Comparison of ENCODE assay signal across 1 cellular context in genomic region chr3:129013491-129013891, GRCh38.
TF ChIP-seq lines count a peak whose summit lies in the region.

No MANE protein-coding gene starts in this region.

TF ChIP-seq in K562, 482 proteins besides CTCF, POLR2A, EP300 and RAD21:
- TF ChIP-seq RAD51 (IDR thresholded peaks at IDR 0.05; ENCODE audit: borderline replicate concordance, low read depth), result peak; percentile 60; the same call in 1 of the 2 replicates
- peak; percentile 91 for TF ChIP-seq MGA (IDR thresholded peaks at IDR 0.05)
- peak; percentile 90 for TF ChIP-seq L3MBTL2 (IDR thresholded peaks at IDR 0.05)
- 0 out of 2 replicates have a peak, but pooled peaks have one; percentile 32 for TF ChIP-seq ZNF592 (IDR thresholded peaks at IDR 0.05)
- no peak for TF ChIP-seq SP1 (CRISPR knock-in tag; IDR thresholded peaks at IDR 0.05)
- TF ChIP-seq, protein P1, sequence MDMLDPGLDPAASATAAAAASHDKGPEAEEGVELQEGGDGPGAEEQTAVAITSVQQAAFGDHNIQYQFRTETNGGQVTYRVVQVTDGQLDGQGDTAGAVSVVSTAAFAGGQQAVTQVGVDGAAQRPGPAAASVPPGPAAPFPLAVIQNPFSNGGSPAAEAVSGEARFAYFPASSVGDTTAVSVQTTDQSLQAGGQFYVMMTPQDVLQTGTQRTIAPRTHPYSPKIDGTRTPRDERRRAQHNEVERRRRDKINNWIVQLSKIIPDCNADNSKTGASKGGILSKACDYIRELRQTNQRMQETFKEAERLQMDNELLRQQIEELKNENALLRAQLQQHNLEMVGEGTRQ (CRISPR knock-in tag; IDR thresholded peaks at IDR 0.05), result peak; percentile 80
- TF ChIP-seq E2F6 (IDR thresholded peaks at IDR 0.05; ENCODE audit: borderline replicate concordance in 1 of 2, extremely low read depth in 1 of 2, insufficient read depth in 1 of 2, insufficient read length in 1 of 2, low read depth in 1 of 2, low read length in 1 of 2, poor library complexity in 1 of 2, severe bottlenecking in 1 of 2), result peak; percentile 67 to 92
- TF ChIP-seq FOXK2 (conservative IDR thresholded peaks at IDR 0.05 in 1 of 2, IDR thresholded peaks at IDR 0.05 in 1 of 2; ENCODE audit: low read depth in 2 of 2), result no peak
- 0 out of 2 replicates have a peak, but pooled peaks have one; percentile 31 for TF ChIP-seq MAX (CRISPR knock-in tag; IDR thresholded peaks at IDR 0.05)
- TF ChIP-seq, protein P2, sequence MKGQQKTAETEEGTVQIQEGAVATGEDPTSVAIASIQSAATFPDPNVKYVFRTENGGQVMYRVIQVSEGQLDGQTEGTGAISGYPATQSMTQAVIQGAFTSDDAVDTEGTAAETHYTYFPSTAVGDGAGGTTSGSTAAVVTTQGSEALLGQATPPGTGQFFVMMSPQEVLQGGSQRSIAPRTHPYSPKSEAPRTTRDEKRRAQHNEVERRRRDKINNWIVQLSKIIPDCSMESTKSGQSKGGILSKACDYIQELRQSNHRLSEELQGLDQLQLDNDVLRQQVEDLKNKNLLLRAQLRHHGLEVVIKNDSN (CRISPR knock-in tag; IDR thresholded peaks at IDR 0.05), result peak; percentile 79
- no peak for TF ChIP-seq TARDBP (IDR thresholded peaks at IDR 0.05)
- peak; percentile 26 for TF ChIP-seq NFYB (IDR thresholded peaks at IDR 0.05; ENCODE audit: extremely low read depth, insufficient read length)
- no peak for TF ChIP-seq ZNF511 (CRISPR knock-in tag; IDR thresholded peaks at IDR 0.05)
- TF ChIP-seq CREB1 (IDR thresholded peaks at IDR 0.05), result no peak
- TF ChIP-seq CREB1 (CRISPR knock-in tag; IDR thresholded peaks at IDR 0.05), result no peak
